In the genomic region with DNA sequence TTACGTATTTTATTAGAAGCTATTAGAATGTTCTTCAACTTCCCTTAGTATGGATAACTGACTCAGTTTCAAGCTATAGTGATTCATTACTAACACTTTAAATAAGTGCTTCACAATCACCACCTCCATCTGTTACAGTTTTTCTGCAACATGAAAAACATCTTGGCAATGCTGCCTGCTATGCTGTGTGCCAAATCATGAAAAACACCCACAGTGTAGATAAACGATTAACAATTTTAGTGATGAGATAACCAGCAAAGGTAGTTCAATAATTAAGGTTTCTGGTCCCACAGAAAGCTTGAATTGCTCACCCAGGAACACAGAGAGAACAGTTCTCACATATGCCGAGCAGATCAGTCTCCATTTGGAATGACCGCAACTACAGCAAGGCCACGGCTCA, we compare ENCODE assay signal across 15 cellular contexts. TPM values are rescaled to one million over a fixed set of nuclear protein-coding genes. Genes with fewer than 3 reads are reported as not detected.
DNase-seq lines count a peak whose midpoint lies in the region; ATAC-seq and TF ChIP-seq lines count a peak whose summit lies in the region.
"Had no signal": no experiment of that assay in that cellular context is flagged by ENCODE, and none has a peak within 500 bp of the region (broad histone marks: within the 10 kb centered on the region; RNA-seq: fewer than 3 reads in every experiment).

No MANE protein-coding gene starts in this region.

- no peaks in the 10 kb centered on the region for H3K9me3 Mint-ChIP-seq in CD4-positive, alpha-beta T cell
- H3K9me3 Mint-ChIP-seq in H9 (no peaks in the 10 kb centered on the region), chondrocyte (ENCODE audit: low read depth) (no peaks in the 10 kb centered on the region)
- H3K9me3 Mint-ChIP-seq in activated T-helper 1 cell treated with anti-CD3 and anti-CD28 coated beads, Interleukin-12 subunit alpha, Interleukin-12 subunit beta, Interleukin-2, Interleukin-4 antibody, amounts not matched to agents 30 ng/mL and 10 ng/mL and 1 ng/mL, durations not matched to agents 14 hours and 24 hours and 36 hours: no peaks in the 10 kb centered on the region
- H3K9me3 Mint-ChIP-seq in naive thymus-derived CD8-positive, alpha-beta T cell: no peaks in the 10 kb centered on the region

- H3K27me3 ChIP-seq in CD4-positive, alpha-beta T cell (ENCODE audit: control insufficient read depth, insufficient read depth, low read length): no peaks in the 10 kb centered on the region
- H3K27me3 ChIP-seq in H9 (ENCODE audit: insufficient read depth, low read length): no peaks in the 10 kb centered on the region
- H3K27me3 ChIP-seq: cardiac muscle cell had no signal

- H3K9ac ChIP-seq in H9 (ENCODE audit: extremely low read depth, insufficient read length, low read length): no peak overlapping the region
- H3K9ac ChIP-seq: KMS-11 had no signal

- H4K5ac ChIP-seq in H9 (ENCODE audit: insufficient read length, low read depth, low read length): no peak overlapping the region

- CTCF ChIA-PET in CD4-positive, alpha-beta T cell (lab: Charles Lee): interaction anchor here (0.6 to 0.9 kb wide), 3 partner anchors 12 to 167 kb away, joined by 4 read pairs; no protein-coding TSS in a partner anchor

- peaks cover 5% of the 10 kb centered on the region; the same call in 1 of the 2 replicates for H3K79me2 ChIP-seq in H9 (ENCODE audit: insufficient read depth, low read length)

- peaks cover 3% of the 10 kb centered on the region for H3K23me2 ChIP-seq in H9 (ENCODE audit: insufficient read length, low read depth, low read length, poor library complexity, severe bottlenecking)

- no peaks in the 10 kb centered on the region for H3K9me3 ChIP-seq in CD4-positive, alpha-beta T cell (ENCODE audit: control insufficient read depth, low read length)
- no peaks in the 10 kb centered on the region for H3K9me3 ChIP-seq in H9 (ENCODE audit: control insufficient read depth, low read depth, low read length)

- peaks cover 16% of the 10 kb centered on the region for H3K4me1 ChIP-seq in H9 (ENCODE audit: insufficient read depth, low read length)

- H3K27me3 Mint-ChIP-seq in CD4-positive, alpha-beta T cell: no peaks in the 10 kb centered on the region
- H3K27me3 Mint-ChIP-seq in H9 (ENCODE audit: low read depth): no peaks in the 10 kb centered on the region
- no peaks in the 10 kb centered on the region for H3K27me3 Mint-ChIP-seq in activated T-helper 1 cell treated with anti-CD3 and anti-CD28 coated beads, Interleukin-12 subunit alpha, Interleukin-12 subunit beta, Interleukin-2, Interleukin-4 antibody, amounts not matched to agents 30 ng/mL and 10 ng/mL and 1 ng/mL, durations not matched to agents 14 hours and 24 hours and 36 hours (ENCODE audit: insufficient read depth)
- H3K27me3 Mint-ChIP-seq in naive thymus-derived CD8-positive, alpha-beta T cell: no peaks in the 10 kb centered on the region
- no peaks in the 10 kb centered on the region for H3K27me3 Mint-ChIP-seq in chondrocyte (ENCODE audit: low read depth)

- no peak overlapping the region for H2BK15ac ChIP-seq in H9 (ENCODE audit: low read depth, low read length)

- H2AK5ac ChIP-seq in H9 (ENCODE audit: insufficient read length, low read length): no peak overlapping the region

- no peak overlapping the region for H3K23ac ChIP-seq in H9 (ENCODE audit: insufficient read length, low read depth, low read length)

- H4K8ac ChIP-seq in H9 (replicated peaks; ENCODE audit: insufficient read length, low read depth, low read length): no peak overlapping the region

- peak overlapping the region; percentile 81 for H3K27ac Mint-ChIP-seq in CD4-positive, alpha-beta T cell
- peak overlapping the region in 2 of 3 experiments; percentile 13 to 67; a peak in 1 of 7 replicates for H3K27ac Mint-ChIP-seq in H9
- H3K27ac Mint-ChIP-seq in activated T-helper 1 cell treated with anti-CD3 and anti-CD28 coated beads, Interleukin-12 subunit alpha, Interleukin-12 subunit beta, Interleukin-2, Interleukin-4 antibody, amounts not matched to agents 30 ng/mL and 10 ng/mL and 1 ng/mL, durations not matched to agents 14 hours and 24 hours and 36 hours: peak overlapping the region; percentile 64
- H3K27ac Mint-ChIP-seq in naive thymus-derived CD8-positive, alpha-beta T cell: peak overlapping the region; percentile 29 to 93 (median 84)
- no peak overlapping the region for H3K27ac Mint-ChIP-seq in chondrocyte (ENCODE audit: unreplicated experiment)

- no CpG with 5 or more reads among the region's 5 CpGs for WGBS in H9 (ENCODE audit: extremely low coverage, insufficient read length, low lambda C conversion rate)

- H2BK5ac ChIP-seq in H9 (ENCODE audit: insufficient read length, low read length): no peak overlapping the region

- H3K79me1 ChIP-seq in H9 (ENCODE audit: insufficient read depth, low read depth, low read length, poor library complexity, severe bottlenecking): no peaks in the 10 kb centered on the region

- no peak overlapping the region for H3K14ac ChIP-seq in H9 (ENCODE audit: insufficient read depth, low read length)

- peak overlapping the region; percentile 30 for H3K4me3 Mint-ChIP-seq in CD4-positive, alpha-beta T cell
- H3K4me3 Mint-ChIP-seq in H9 (no peak overlapping the region), chondrocyte (ENCODE audit: unreplicated experiment) (no peak overlapping the region)
- no peak overlapping the region for H3K4me3 Mint-ChIP-seq in activated T-helper 1 cell treated with anti-CD3 and anti-CD28 coated beads, Interleukin-12 subunit alpha, Interleukin-12 subunit beta, Interleukin-2, Interleukin-4 antibody, amounts not matched to agents 30 ng/mL and 10 ng/mL and 1 ng/mL, durations not matched to agents 14 hours and 24 hours and 36 hours
- H3K4me3 Mint-ChIP-seq in naive thymus-derived CD8-positive, alpha-beta T cell: peak overlapping the region in 7 of 10 donors; percentile 40 to 76 (median 46)

- H4K20me1 ChIP-seq in H9 (ENCODE audit: control insufficient read depth, insufficient read depth, insufficient read length): no peaks in the 10 kb centered on the region

- no peak overlapping the region for H2BK20ac ChIP-seq in H9 (ENCODE audit: low read depth, low read length, poor library complexity, severe bottlenecking)

- TF ChIP-seq CTCF in CD4-positive, alpha-beta T cell (IDR thresholded peaks at IDR 0.05): no peak
- TF ChIP-seq CTCF in H9 (conservative IDR thresholded peaks at IDR 0.05): no peak
- no peak for TF ChIP-seq CTCF in chondrocyte (IDR thresholded peaks at IDR 0.05)

- no peak overlapping the region for H4K91ac ChIP-seq in H9 (ENCODE audit: insufficient read length, low read depth, low read length)

- H2AFZ ChIP-seq in H9 (ENCODE audit: low read length): no peak overlapping the region

- H3K18ac ChIP-seq in H9 (ENCODE audit: insufficient read length, low read depth, low read length): no peak overlapping the region

- H3T11ph ChIP-seq in H9 (ENCODE audit: low read length): no peak overlapping the region

- intact Hi-C loops in CD4-positive, alpha-beta T cell (cut with DNase I, micrococcal nuclease): loop anchor here in 1 of 2 experiments (5.0 kb wide), 1 partner anchor 62 kb away; no protein-coding TSS in a partner anchor
- intact Hi-C loops in activated T-helper 1 cell treated with anti-CD3 and anti-CD28 coated beads, Interleukin-12 subunit alpha, Interleukin-12 subunit beta, Interleukin-2, Interleukin-4 antibody, amounts not matched to agents 30 ng/mL and 10 ng/mL and 1 ng/mL, durations not matched to agents 14 hours and 24 hours and 36 hours (cut with micrococcal nuclease): no loop called here

- peaks cover 4% of the 10 kb centered on the region for H3K36me3 Mint-ChIP-seq in CD4-positive, alpha-beta T cell (ENCODE audit: low read depth)
- H3K36me3 Mint-ChIP-seq in H9 (ENCODE audit: insufficient read depth in 1 of 3, low read depth in 3 of 3) (peaks cover 0 to 2% (median 0%) of the 10 kb centered on the region in 3 experiments; a peak in 1 of 7 replicates), chondrocyte (ENCODE audit: low read depth) (no peaks in the 10 kb centered on the region)
- H3K36me3 Mint-ChIP-seq in activated T-helper 1 cell treated with anti-CD3 and anti-CD28 coated beads, Interleukin-12 subunit alpha, Interleukin-12 subunit beta, Interleukin-2, Interleukin-4 antibody, amounts not matched to agents 30 ng/mL and 10 ng/mL and 1 ng/mL, durations not matched to agents 14 hours and 24 hours and 36 hours (ENCODE audit: low read depth): peaks cover 8% of the 10 kb centered on the region
- H3K36me3 Mint-ChIP-seq in naive thymus-derived CD8-positive, alpha-beta T cell: no peaks in the 10 kb centered on the region

- H3K4me2 ChIP-seq in H9 (ENCODE audit: insufficient read depth, insufficient read length, low read length): no peak overlapping the region
- H3K4me2 ChIP-seq: KMS-11 had no signal

- H2BK12ac ChIP-seq in H9 (ENCODE audit: insufficient read length, low read depth, low read length): no peak overlapping the region

- DNase-seq in CD4-positive, alpha-beta T cell: no peak
- DNase-seq in H9: no peak
- DNase-seq in activated T-helper 1 cell treated with anti-CD3 and anti-CD28 coated beads, Interleukin-12 subunit alpha, Interleukin-12 subunit beta, Interleukin-2, Interleukin-4 antibody, amounts not matched to agents 30 ng/mL and 10 ng/mL and 1 ng/mL, durations not matched to agents 14 hours and 24 hours and 36 hours (ENCODE audit: low spot score): no peak
- no peak for DNase-seq in naive thymus-derived CD8-positive, alpha-beta T cell
- DNase-seq in islet precursor cell: no peak
- DNase-seq in NK-92 treated with Interleukin-12 subunit alpha and Interleukin-12 subunit beta, amount 100 ng/mL, for 24 hours (lab: John Stamatoyannopoulos, UW): no peak
- no peak for DNase-seq in chondrocyte (ENCODE audit: low spot score)
- DNase-seq: Calu3; mammary epithelial cell; NCI-H2081 treated with DMSO at 0.1 percent for 48 hours; stimulated activated CD4-positive, alpha-beta T cell treated with anti-CD3 and anti-CD28 coated beads, Interleukin-4, amount 100 ng/mL, for 1 hour had no signal

- POLR2A ChIA-PET in CD4-positive, alpha-beta T cell (lab: Charles Lee): interaction anchor here (1.2 to 1.3 kb wide), 2 partner anchors 9 to 18 kb away, joined by 3 to 4 read pairs; no protein-coding TSS in a partner anchor
- POLR2A ChIA-PET in naive thymus-derived CD8-positive, alpha-beta T cell (lab: Charles Lee): interaction anchor here (0.6 to 1.5 kb wide), 5 partner anchors 18 to 1396 kb away, joined by 3 to 4 read pairs (median 3); a partner anchor contains a TSS

- H3K27ac ChIP-seq in CD4-positive, alpha-beta T cell (ENCODE audit: low read depth, low read length): no peak overlapping the region
- no peak overlapping the region for H3K27ac ChIP-seq in H9 (ENCODE audit: insufficient read length, low read depth, low read length)
- H3K27ac ChIP-seq: cardiac muscle cell, epithelial cell of prostate, KMS-11 had no signal

- no peak for ATAC-seq in CD4-positive, alpha-beta T cell (ENCODE audit: poor library complexity)
- no peak for ATAC-seq in naive thymus-derived CD8-positive, alpha-beta T cell
- ATAC-seq in HG03095 (IDR thresholded peaks at IDR 0.05; ENCODE audit: unreplicated experiment): no peak

- no peak overlapping the region for H3K56ac ChIP-seq in H9 (ENCODE audit: insufficient read length, low read depth, low read length)

- peaks cover 82% of the 10 kb centered on the region for H3K4me1 Mint-ChIP-seq in CD4-positive, alpha-beta T cell (ENCODE audit: low read depth)
- H3K4me1 Mint-ChIP-seq in H9 (peaks cover 50 to 57% of the 10 kb centered on the region in 2 experiments), chondrocyte (ENCODE audit: low read depth) (peaks cover 24% of the 10 kb centered on the region)
- H3K4me1 Mint-ChIP-seq in activated T-helper 1 cell treated with anti-CD3 and anti-CD28 coated beads, Interleukin-12 subunit alpha, Interleukin-12 subunit beta, Interleukin-2, Interleukin-4 antibody, amounts not matched to agents 30 ng/mL and 10 ng/mL and 1 ng/mL, durations not matched to agents 14 hours and 24 hours and 36 hours (ENCODE audit: low read depth): peaks cover 80% of the 10 kb centered on the region
- H3K4me1 Mint-ChIP-seq in naive thymus-derived CD8-positive, alpha-beta T cell: peaks cover 31 to 92% (median 85%) of the 10 kb centered on the region in 4 donors

- no peak overlapping the region for H3K4ac ChIP-seq in H9 (ENCODE audit: low read depth, low read length)

- H2BK120ac ChIP-seq in H9 (ENCODE audit: low read depth, low read length, poor library complexity, severe bottlenecking): no peak overlapping the region

RNA-seq across cellular contexts. Expression of a gene that starts 51.4 kb away (rescaled TPM):
- 10 to 100 TPM; 11.1 to 12.0 TPM for total RNA-seq in CD4-positive, alpha-beta T cell
- total RNA-seq in H9 (2021) (24.2 and 27.2 TPM in 2 replicates), chondrocyte (6.7 to 11.7 TPM (median 11.3 TPM) in 3 replicates)
- total RNA-seq in activated T-helper 1 cell treated with anti-CD3 and anti-CD28 coated beads, Interleukin-12 subunit alpha, Interleukin-12 subunit beta, Interleukin-2, Interleukin-4 antibody, amounts not matched to agents 30 ng/mL and 10 ng/mL and 1 ng/mL, durations not matched to agents 14 hours and 24 hours and 36 hours: 119 and 126 TPM in 2 replicates
- 10 to 100 TPM; 20.5 to 22.5 TPM for total RNA-seq in naive thymus-derived CD8-positive, alpha-beta T cell
- polyA plus RNA-seq in naive thymus-derived CD8-positive, alpha-beta T cell: 10 to 100 TPM; 11.2 to 15.4 (median 13.3) TPM

Comparison
In these comparisons a context has a peak if more than half of its experiments do, and no peak if none do; other contexts are left out.
1. H3K4me3 Mint-ChIP-seq: peak in CD4-positive, alpha-beta T cell (single experiment) and naive thymus-derived CD8-positive, alpha-beta T cell (7 of 10); none in H9 (0 of 2), activated T-helper 1 cell treated with anti-CD3 and anti-CD28 coated beads, Interleukin-12 subunit alpha, Interleukin-12 subunit beta, Interleukin-2, Interleukin-4 antibody, amounts not matched to agents 30 ng/mL and 10 ng/mL and 1 ng/mL, durations not matched to agents 14 hours and 24 hours and 36 hours (single experiment) and chondrocyte (single experiment).